In genomic region chr3:12558706-12559105, GRCh38 we compare ENCODE assay signal across 11 cellular contexts. TPM values are rescaled to one million over a fixed set of nuclear protein-coding genes. Genes with fewer than 3 reads are reported as not detected.
A peak's percentile ranks its signal among the peaks of the same experiment; 100 is the strongest.
DNase-seq lines count a peak whose midpoint lies in the region; ATAC-seq, FAIRE-seq and TF ChIP-seq lines count a peak whose summit lies in the region.
"Had no signal": no experiment of that assay in that cellular context is flagged by ENCODE, and none has a peak within 500 bp of the region (broad histone marks: within the 10 kb centered on the region; RNA-seq: fewer than 3 reads in every experiment).

No MANE protein-coding gene starts in this region.

- peaks cover 0 to 73% (median 59%) of the 10 kb centered on the region in 12 donors for H3K4me1 ChIP-seq in heart left ventricle
- H3K4me1 ChIP-seq in right cardiac atrium (ENCODE audit: control insufficient read depth, insufficient read depth, low read length), result peaks cover 8% of the 10 kb centered on the region
- peaks cover 22% of the 10 kb centered on the region for H3K4me1 ChIP-seq in keratinocyte (ENCODE audit: control insufficient read depth, extremely low read depth, insufficient read depth, low read length)

- H2AFZ ChIP-seq in keratinocyte (ENCODE audit: control insufficient read depth, low read length), result no peak overlapping the region

- peaks cover 15% of the 10 kb centered on the region for H3K27me3 Mint-ChIP-seq in activated CD8-positive, alpha-beta T cell treated with anti-CD3 and anti-CD28 coated beads, Interleukin-2, amount 10 ng/mL, durations not matched to agents 7 days and 5 days (ENCODE audit: low read depth)
- H3K27me3 Mint-ChIP-seq in type B pancreatic cell, result peaks cover 4% of the 10 kb centered on the region

- H3K9me1 ChIP-seq in keratinocyte (ENCODE audit: control insufficient read depth, extremely low read depth, insufficient read depth, low read length), result no peaks in the 10 kb centered on the region

- H3K9ac ChIP-seq in keratinocyte (ENCODE audit: control insufficient read depth, extremely low read depth, insufficient read depth, low read length), result peak overlapping the region; percentile 94

- H3K27ac Mint-ChIP-seq in activated CD8-positive, alpha-beta T cell treated with anti-CD3 and anti-CD28 coated beads, Interleukin-2, amount 10 ng/mL, durations not matched to agents 7 days and 5 days, result no peak overlapping the region
- peak overlapping the region; percentile 95 for H3K27ac Mint-ChIP-seq in type B pancreatic cell

- no peaks in the 10 kb centered on the region for H3K9me3 Mint-ChIP-seq in activated CD8-positive, alpha-beta T cell treated with anti-CD3 and anti-CD28 coated beads, Interleukin-2, amount 10 ng/mL, durations not matched to agents 7 days and 5 days (ENCODE audit: insufficient read depth)
- H3K9me3 Mint-ChIP-seq in type B pancreatic cell, result no peaks in the 10 kb centered on the region

- peak overlapping the region; percentile 82 for H3K4me3 Mint-ChIP-seq in activated CD8-positive, alpha-beta T cell treated with anti-CD3 and anti-CD28 coated beads, Interleukin-2, amount 10 ng/mL, durations not matched to agents 7 days and 5 days
- H3K4me3 Mint-ChIP-seq in type B pancreatic cell, result peak overlapping the region; percentile 94

- H3K4me2 ChIP-seq in keratinocyte (ENCODE audit: control insufficient read depth, extremely low read depth, insufficient read depth, low read depth, low read length), result peak overlapping the region; percentile 88

- DNase-seq in heart left ventricle (no peak), right cardiac atrium (no peak), keratinocyte (ENCODE audit: low read depth, low spot score) (no peak), type B pancreatic cell (ENCODE audit: extremely low spot score, unreplicated experiment) (no peak), C1 segment of cervical spinal cord (lab: John Stamatoyannopoulos, UW) (no peak), medulla oblongata (ENCODE audit: extremely low spot score) (no peak)
- DNase-seq in activated CD8-positive, alpha-beta T cell treated with anti-CD3 and anti-CD28 coated beads, Interleukin-2, amount 10 ng/mL, durations not matched to agents 7 days and 5 days, result no peak
- DNase-seq: central memory CD4-positive, alpha-beta T cell; DMS53; NCI-H1694 had no signal

- intact Hi-C loops in heart left ventricle (cut with DNase I), result loop anchor here in 4 of 10 donors (5.0 to 10.0 kb wide), 2 partner anchors 104 to 106 kb away; partner anchors contain the start of gene RAF1 (in 4 of the 4)
- intact Hi-C loops in right cardiac atrium (cut with DNase I), result no loop called here

- 48 to 67% (median 57%) methylated on average over 4 of the region's 4 CpGs for WGBS in heart left ventricle, 4 donors
- 72% methylated on average over 4 of the region's 4 CpGs for WGBS in right cardiac atrium

- H3K4me1 Mint-ChIP-seq in activated CD8-positive, alpha-beta T cell treated with anti-CD3 and anti-CD28 coated beads, Interleukin-2, amount 10 ng/mL, durations not matched to agents 7 days and 5 days (ENCODE audit: low read depth), result peaks cover 52% of the 10 kb centered on the region
- H3K4me1 Mint-ChIP-seq in type B pancreatic cell (ENCODE audit: unreplicated experiment), result peaks cover 45% of the 10 kb centered on the region

- POLR2A ChIA-PET in activated CD8-positive, alpha-beta T cell treated with anti-CD3 and anti-CD28 coated beads, Interleukin-2, amount 10 ng/mL, durations not matched to agents 7 days and 5 days (lab: Charles Lee), result interaction anchor here (1.0 to 1.6 kb wide), 2 partner anchors 16 to 106 kb away, joined by 4 to 5 read pairs; partner anchors contain the start of gene RAF1

- H4K20me1 ChIP-seq in keratinocyte (ENCODE audit: control insufficient read depth, extremely low read depth, insufficient read depth, low read length), result peaks cover 4% of the 10 kb centered on the region

- CTCF ChIA-PET in activated CD8-positive, alpha-beta T cell treated with anti-CD3 and anti-CD28 coated beads, Interleukin-2, amount 10 ng/mL, durations not matched to agents 7 days and 5 days (lab: Charles Lee), result interaction anchor here (0.6 to 1.8 kb wide), 4 partner anchors 20 to 426 kb away, joined by 3 to 6 read pairs (median 3); no protein-coding TSS in a partner anchor

- H3K27me3 ChIP-seq in heart left ventricle (peaks cover 0 to 4% (median 0%) of the 10 kb centered on the region in 9 donors), right cardiac atrium (ENCODE audit: control insufficient read depth, insufficient read depth) (no peaks in the 10 kb centered on the region), keratinocyte (ENCODE audit: control insufficient read depth, extremely low read depth, insufficient read depth, low read length) (no peaks in the 10 kb centered on the region)

- dilution Hi-C loops in keratinocyte (cut with MboI; ENCODE audit: extremely low pct_ligation_motif_present, low sequenced_read_pairs), result no loop called here

- no peak for ATAC-seq in heart left ventricle
- ATAC-seq in right cardiac atrium, result no peak
- no peak for ATAC-seq in activated CD8-positive, alpha-beta T cell treated with anti-CD3 and anti-CD28 coated beads, Interleukin-2, amount 10 ng/mL, durations not matched to agents 7 days and 5 days
- ATAC-seq in GM21786 (IDR thresholded peaks at IDR 0.05; ENCODE audit: unreplicated experiment), result no peak

- no peak for FAIRE-seq in keratinocyte (lab: Jason Lieb, UNC)

- TF ChIP-seq CTCF in heart left ventricle (IDR thresholded peaks at IDR 0.05) (no peak), keratinocyte (optimal IDR thresholded peaks at IDR 0.05 in 1 of 3, IDR thresholded peaks at IDR 0.05 in 1 of 3, conservative IDR thresholded peaks at IDR 0.05 in 1 of 3; ENCODE audit: extremely low read depth in 1 of 3, insufficient read depth in 2 of 3, low read length in 3 of 3) (no peak), type B pancreatic cell (conservative IDR thresholded peaks at IDR 0.05) (no peak)

- peaks cover 66% of the 10 kb centered on the region for H3K79me2 ChIP-seq in keratinocyte (ENCODE audit: control insufficient read depth, insufficient read depth, low read length)

- H3K36me3 Mint-ChIP-seq in activated CD8-positive, alpha-beta T cell treated with anti-CD3 and anti-CD28 coated beads, Interleukin-2, amount 10 ng/mL, durations not matched to agents 7 days and 5 days (ENCODE audit: low read depth), result peaks cover 1% of the 10 kb centered on the region
- no peaks in the 10 kb centered on the region for H3K36me3 Mint-ChIP-seq in type B pancreatic cell

- H3K4me3 ChIP-seq in heart left ventricle, result peak overlapping the region in 9 of 12 donors; percentile 66 to 96 (median 88)
- H3K4me3 ChIP-seq in right cardiac atrium (ENCODE audit: low read length), result no peak overlapping the region
- peak overlapping the region in 2 of 3 experiments; percentile 80 to 91 for H3K4me3 ChIP-seq in keratinocyte (ENCODE audit: control insufficient read depth in 2 of 3, extremely low read depth in 1 of 3, insufficient read depth in 2 of 3, low read depth in 1 of 3, low read length in 3 of 3)

- H3K36me3 ChIP-seq in heart left ventricle (no peaks in the 10 kb centered on the region), keratinocyte (ENCODE audit: control insufficient read depth in 2 of 2, extremely low read depth in 1 of 2, insufficient read depth in 2 of 2, low read length in 2 of 2) (no peaks in the 10 kb centered on the region)

- H3K27ac ChIP-seq in heart left ventricle (peak overlapping the region in 8 of 12 donors; percentile 23 to 99 (median 96)), right cardiac atrium (ENCODE audit: low read length) (no peak overlapping the region), keratinocyte (ENCODE audit: control insufficient read depth, insufficient read depth, low read length) (peak overlapping the region; percentile 87)

- H3K9me3 ChIP-seq in heart left ventricle, result no peaks in the 10 kb centered on the region
- no peaks in the 10 kb centered on the region for H3K9me3 ChIP-seq in right cardiac atrium (ENCODE audit: control insufficient read depth, low read length)
- H3K9me3 ChIP-seq in keratinocyte (ENCODE audit: control insufficient read depth, low read depth, low read length), result no peaks in the 10 kb centered on the region

- no peak for TF ChIP-seq POLR2A in heart left ventricle (IDR thresholded peaks at IDR 0.05)

RNA-seq across cellular contexts. Expression of gene MKRN2, which starts 1.8 kb away (rescaled TPM):
- total RNA-seq in heart left ventricle (10 to 100 TPM; 27.6 to 42.2 (median 32.9) TPM), right cardiac atrium (10 to 100 TPM; 30.5 to 36.3 (median 31.9) TPM), type B pancreatic cell (ENCODE audit: low replicate concordance) (23.5 and 28.6 TPM in 2 replicates)
- polyA plus RNA-seq in heart left ventricle (10 to 100 TPM; 23.2 to 33.9 TPM), right cardiac atrium (23.4 TPM), keratinocyte (31.8 to 35.1 TPM (median 34.3 TPM) in 3 replicates)
- total RNA-seq in activated CD8-positive, alpha-beta T cell treated with anti-CD3 and anti-CD28 coated beads, Interleukin-2, amount 10 ng/mL, durations not matched to agents 7 days and 5 days, result 10 to 100 TPM; 21.0 to 22.5 TPM
- 7.8 TPM for polyA plus RNA-seq in keratinocyte (2011; ENCODE audit: low read depth)
- polyA plus RNA-seq in keratinocyte (2011; cell fraction: cytosol; rRNA removed), result 27.2 and 28.7 TPM in 2 replicates
- polyA plus RNA-seq in keratinocyte (2011; cell fraction: nucleus; rRNA removed), result 31.4 and 33.1 TPM in 2 replicates
- polyA plus RNA-seq in keratinocyte (2012; ENCODE audit: low replicate concordance), result 17.6 and 23.9 TPM in 2 replicates
- 21.2 to 35.0 TPM (median 34.6 TPM) in 3 replicates for polyA minus RNA-seq in keratinocyte
- 22.6 TPM for polyA minus RNA-seq in keratinocyte (2011; cell fraction: cytosol; rRNA and poly(A)+ RNA removed)
- 15.1 and 24.7 TPM in 2 replicates for polyA minus RNA-seq in keratinocyte (2011; cell fraction: nucleus; rRNA and poly(A)+ RNA removed)

RNA-seq across cellular contexts. Expression of gene MKRN2OS, which starts 13.4 kb away (rescaled TPM):
- total RNA-seq in heart left ventricle (10 to 100 TPM in 1 of 9 donors, 1 to 10 TPM in 4, under 1 TPM in 1, not detected in 3; 0.42 to 11.4 (median 1.7) TPM), right cardiac atrium (not detected), type B pancreatic cell (ENCODE audit: low replicate concordance) (0.92 and 2.1 TPM in 2 replicates)
- polyA plus RNA-seq in heart left ventricle (1 to 10 TPM in 1 of 2 donors, not detected in 1; 1.1 TPM), right cardiac atrium (0.23 TPM), keratinocyte (4.0 to 6.5 TPM (median 4.4 TPM) in 3 replicates)
- not detected for total RNA-seq in activated CD8-positive, alpha-beta T cell treated with anti-CD3 and anti-CD28 coated beads, Interleukin-2, amount 10 ng/mL, durations not matched to agents 7 days and 5 days
- 1.6 TPM for polyA plus RNA-seq in keratinocyte (2011; ENCODE audit: low read depth)
- 4.1 and 4.3 TPM in 2 replicates for polyA plus RNA-seq in keratinocyte (2011; cell fraction: cytosol; rRNA removed)
- polyA plus RNA-seq in keratinocyte (2011; cell fraction: nucleus; rRNA removed), result 1.6 and 2.3 TPM in 2 replicates
- 3.8 and 4.3 TPM in 2 replicates for polyA plus RNA-seq in keratinocyte (2012; ENCODE audit: low replicate concordance)
- polyA minus RNA-seq in keratinocyte, result 0.49 to 3.9 TPM (median 1.7 TPM) in 3 replicates
- polyA minus RNA-seq in keratinocyte (2011; cell fraction: cytosol; rRNA and poly(A)+ RNA removed), result not detected
- polyA minus RNA-seq in keratinocyte (2011; cell fraction: nucleus; rRNA and poly(A)+ RNA removed), result 0.62 TPM in 1 of 2 replicates, not detected in the other
